ENCODE assay signal across 12 cellular contexts in genomic region chr15:75332093-75332492, GRCh38. TPM values are rescaled to one million over a fixed set of nuclear protein-coding genes. Genes with fewer than 3 reads are reported as not detected.
"Had no signal": no experiment of that assay in that cellular context is flagged by ENCODE, and none has a peak within 500 bp of the region (broad histone marks: within the 10 kb centered on the region; RNA-seq: fewer than 3 reads in every experiment).

No MANE protein-coding gene starts in this region.

RNA-seq across cellular contexts. Expression of gene GOLGA6D, which starts 49.5 kb away (rescaled TPM):
- total RNA-seq: occipital lobe, osteoblast, progenitor cell of endocrine pancreas, psoas muscle, renal cortical epithelial cell, right cardiac atrium, spleen, transverse colon, upper lobe of right lung, urinary bladder, uterus had no signal
- polyA plus RNA-seq: right cardiac atrium, smooth muscle cell, spleen, urinary bladder had no signal
